22 cellular contexts compared by ENCODE assay signal in genomic region chr2:71291398-71291797, GRCh38. TPM values are rescaled to one million over a fixed set of nuclear protein-coding genes. Genes with fewer than 3 reads are reported as not detected.
A peak's percentile ranks its signal among the peaks of the same experiment; 100 is the strongest.
DNase-seq lines count a peak whose midpoint lies in the region.
"Had no signal": no experiment of that assay in that cellular context is flagged by ENCODE, and none has a peak within 500 bp of the region (broad histone marks: within the 10 kb centered on the region; RNA-seq: fewer than 3 reads in every experiment).

No MANE protein-coding gene starts in this region.

- no peaks in the 10 kb centered on the region for H3K9me3 Mint-ChIP-seq in immature natural killer cell
- H3K9me3 Mint-ChIP-seq: activated CD4-positive, alpha-beta T cell treated with anti-CD3 and anti-CD28 coated beads, Interleukin-2, amount 10 ng/mL, durations not matched to agents 7 days and 5 days; activated T-helper 1 cell treated with anti-CD3 and anti-CD28 coated beads, Interleukin-12 subunit alpha, Interleukin-12 subunit beta, Interleukin-2, Interleukin-4 antibody, amounts not matched to agents 30 ng/mL and 10 ng/mL and 1 ng/mL, durations not matched to agents 14 hours and 24 hours and 36 hours; CD8-positive, alpha-beta T cell; HFFc6; IgD-negative memory B cell; mesothelial cell of epicardium; nephron; stimulated activated naive CD8-positive, alpha-beta T cell treated with anti-CD3 and anti-CD28 coated beads, Interleukin-15, Interleukin-2, amounts not matched to agents 100 ng/mL and 50 ng/mL, for 24 hours had no signal

- H3K4me1 Mint-ChIP-seq in immature natural killer cell, result peaks cover 7 to 10% of the 10 kb centered on the region in 2 donors
- H3K4me1 Mint-ChIP-seq: activated CD4-positive, alpha-beta T cell treated with anti-CD3 and anti-CD28 coated beads, Interleukin-2, amount 10 ng/mL, durations not matched to agents 7 days and 5 days; IgD-negative memory B cell; mesothelial cell of epicardium; nephron had no signal

- H3K4me3 Mint-ChIP-seq in immature natural killer cell, result no peak overlapping the region
- H3K4me3 Mint-ChIP-seq: activated CD4-positive, alpha-beta T cell treated with anti-CD3 and anti-CD28 coated beads, Interleukin-2, amount 10 ng/mL, durations not matched to agents 7 days and 5 days; activated T-helper 1 cell treated with anti-CD3 and anti-CD28 coated beads, Interleukin-12 subunit alpha, Interleukin-12 subunit beta, Interleukin-2, Interleukin-4 antibody, amounts not matched to agents 30 ng/mL and 10 ng/mL and 1 ng/mL, durations not matched to agents 14 hours and 24 hours and 36 hours; CD8-positive, alpha-beta T cell; HFFc6; IgD-negative memory B cell; mesothelial cell of epicardium; nephron; stimulated activated naive CD8-positive, alpha-beta T cell treated with anti-CD3 and anti-CD28 coated beads, Interleukin-15, Interleukin-2, amounts not matched to agents 100 ng/mL and 50 ng/mL, for 24 hours had no signal

- H3K27me3 Mint-ChIP-seq in immature natural killer cell (ENCODE audit: low read depth in 3 of 3), result peaks cover 0 to 1% (median 0%) of the 10 kb centered on the region in 3 donors
- H3K27me3 Mint-ChIP-seq: IgD-negative memory B cell; stimulated activated naive CD8-positive, alpha-beta T cell treated with anti-CD3 and anti-CD28 coated beads, Interleukin-15, Interleukin-2, amounts not matched to agents 100 ng/mL and 50 ng/mL, for 24 hours had no signal

- no peaks in the 10 kb centered on the region for H3K36me3 Mint-ChIP-seq in immature natural killer cell
- H3K36me3 Mint-ChIP-seq: CD8-positive, alpha-beta T cell; IgD-negative memory B cell; mesothelial cell of epicardium had no signal

- H3K27ac Mint-ChIP-seq in immature natural killer cell, result no peak overlapping the region
- H3K27ac Mint-ChIP-seq: activated CD4-positive, alpha-beta T cell treated with anti-CD3 and anti-CD28 coated beads, Interleukin-2, amount 10 ng/mL, durations not matched to agents 7 days and 5 days; activated T-helper 1 cell treated with anti-CD3 and anti-CD28 coated beads, Interleukin-12 subunit alpha, Interleukin-12 subunit beta, Interleukin-2, Interleukin-4 antibody, amounts not matched to agents 30 ng/mL and 10 ng/mL and 1 ng/mL, durations not matched to agents 14 hours and 24 hours and 36 hours; CD8-positive, alpha-beta T cell; HFFc6; IgD-negative memory B cell; mesothelial cell of epicardium; nephron; stimulated activated naive CD8-positive, alpha-beta T cell treated with anti-CD3 and anti-CD28 coated beads, Interleukin-15, Interleukin-2, amounts not matched to agents 100 ng/mL and 50 ng/mL, for 24 hours had no signal

- DNase-seq in GM04503 (ENCODE audit: low read depth), result peak; percentile 32
- DNase-seq in anterior cingulate cortex (lab: John Stamatoyannopoulos, UW), result peak in 47 of 58 donors; percentile 2 to 84 (median 44)
- DNase-seq in hippocampal formation (lab: John Stamatoyannopoulos, UW), result peak; percentile 65 to 80
- peak; percentile 84 for DNase-seq in putamen (ENCODE audit: low spot score)
- DNase-seq in islet precursor cell, result no peak
- no peak for DNase-seq in immature natural killer cell
- no peak for DNase-seq in dermis blood vessel endothelial cell
- DNase-seq: activated CD4-positive, alpha-beta T cell treated with anti-CD3 and anti-CD28 coated beads, Interleukin-2, amount 10 ng/mL, durations not matched to agents 7 days and 5 days; activated naive CD4-positive, alpha-beta T cell treated with anti-CD3 and anti-CD28 coated beads, Interleukin-2, amount 50 U/mL, for 16 hours; CD8-positive, alpha-beta T cell; cerebellar nuclear complex; effector memory CD4-positive, alpha-beta T cell; HFFc6; OCI-M1; pancreas; transverse colon; WERI-Rb-1 had no signal

RNA-seq across cellular contexts. Expression of gene ZNF638, which starts 40.2 kb away (rescaled TPM):
- 10 to 100 TPM in 2 of 3 donors, 1 to 10 TPM in 1; 9.4 to 37.7 (median 21.8) TPM for polyA plus RNA-seq in immature natural killer cell
- 128 and 163 TPM in 2 replicates for total RNA-seq in dermis blood vessel endothelial cell

Comparison
In these comparisons a context has a peak if more than half of its experiments do, and no peak if none do; other contexts are left out.
1. DNase-seq: peak in GM04503 (single experiment), anterior cingulate cortex (47 of 58), hippocampal formation (2 of 2) and putamen (single experiment); none in islet precursor cell (single experiment), immature natural killer cell (0 of 3) and dermis blood vessel endothelial cell (single experiment).